16 cellular contexts compared by ENCODE assay signal in genomic region chr12:108352591-108352990, GRCh38. TPM values are rescaled to one million over a fixed set of nuclear protein-coding genes. Genes with fewer than 3 reads are reported as not detected.
DNase-seq lines count a peak whose midpoint lies in the region; ATAC-seq and TF ChIP-seq lines count a peak whose summit lies in the region.
"Had no signal": no experiment of that assay in that cellular context is flagged by ENCODE, and none has a peak within 500 bp of the region (broad histone marks: within the 10 kb centered on the region; RNA-seq: fewer than 3 reads in every experiment).

No MANE protein-coding gene starts in this region.

- H4K20me1 ChIP-seq in osteoblast (ENCODE audit: insufficient read depth, low read length), result no peaks in the 10 kb centered on the region

- no peaks in the 10 kb centered on the region for H3K36me3 Mint-ChIP-seq in mesothelial cell of epicardium
- H3K36me3 Mint-ChIP-seq: CD8-positive, alpha-beta T cell had no signal

- H2AFZ ChIP-seq in osteoblast (ENCODE audit: low read length), result no peak overlapping the region
- H2AFZ ChIP-seq: GM23248 had no signal

- H3K4me3 Mint-ChIP-seq in mesothelial cell of epicardium, result no peak overlapping the region
- H3K4me3 Mint-ChIP-seq: B cell; CD8-positive, alpha-beta T cell had no signal

- H3K4me1 Mint-ChIP-seq in mesothelial cell of epicardium, result no peaks in the 10 kb centered on the region
- H3K4me1 Mint-ChIP-seq: B cell had no signal

- H3K79me2 ChIP-seq in osteoblast (ENCODE audit: insufficient read depth, low read length), result no peaks in the 10 kb centered on the region

- H3K36me3 ChIP-seq in osteoblast (ENCODE audit: insufficient read depth, low read length), result no peaks in the 10 kb centered on the region
- H3K36me3 ChIP-seq: BLaER1 treated with 17β-estradiol and CSF1 and Interleukin-3, amounts not matched to agents 10 nM and 100 nM; HAP-1 had no signal

- H3K27me3 ChIP-seq in osteoblast (ENCODE audit: insufficient read depth, low read length), result no peaks in the 10 kb centered on the region

- H3K9me3 Mint-ChIP-seq in mesothelial cell of epicardium, result no peaks in the 10 kb centered on the region
- H3K9me3 Mint-ChIP-seq: CD8-positive, alpha-beta T cell had no signal

- no peak overlapping the region for H3K27ac Mint-ChIP-seq in mesothelial cell of epicardium
- H3K27ac Mint-ChIP-seq: B cell; CD8-positive, alpha-beta T cell had no signal

- TF ChIP-seq CTCF in RWPE1 (conservative IDR thresholded peaks at IDR 0.05; ENCODE audit: low read depth) (no peak), epithelial cell of esophagus (IDR thresholded peaks at IDR 0.05; ENCODE audit: insufficient read depth, low read depth, low read length, missing control alignments) (no peak), osteoblast (IDR thresholded peaks at IDR 0.05; ENCODE audit: extremely low read depth, low read depth, low read length) (no peak), mesothelial cell of epicardium (IDR thresholded peaks at IDR 0.05; ENCODE audit: unreplicated experiment) (no peak)

- no peak overlapping the region for H3K27ac ChIP-seq in RWPE1
- no peak overlapping the region for H3K27ac ChIP-seq in osteoblast (ENCODE audit: low read depth, low read length)
- H3K27ac ChIP-seq: BLaER1 treated with 17β-estradiol and CSF1 and Interleukin-3, amounts not matched to agents 10 nM and 100 nM; GM23248 had no signal

- H3K4me1 ChIP-seq in osteoblast (ENCODE audit: insufficient read depth, low read length), result peaks cover 20% of the 10 kb centered on the region
- H3K4me1 ChIP-seq: BLaER1 treated with 17β-estradiol and CSF1 and Interleukin-3, amounts not matched to agents 10 nM and 100 nM; HAP-1 had no signal

- POLR2A ChIA-PET in RWPE1 (lab: Yijun Ruan, JAX; ENCODE audit: low non-redundant PET), result no interaction called here

- no peaks in the 10 kb centered on the region for H3K9me3 ChIP-seq in osteoblast (ENCODE audit: low read depth, low read length)
- H3K9me3 ChIP-seq: HAP-1 had no signal

- no peak overlapping the region for H3K4me2 ChIP-seq in osteoblast (ENCODE audit: insufficient read depth, low read length)
- H3K4me2 ChIP-seq: BLaER1 treated with 17β-estradiol and CSF1 and Interleukin-3, amounts not matched to agents 10 nM and 100 nM had no signal

- CTCF ChIA-PET in RWPE1 (lab: Yijun Ruan, JAX), result no interaction called here

- DNase-seq in LHCN-M2 (ENCODE audit: low read depth) (peak; percentile 85), RWPE1 (ENCODE audit: low spot score) (peak; percentile 20), epithelial cell of esophagus (ENCODE audit: low read depth) (peak; percentile 16), osteoblast (ENCODE audit: insufficient read length, low spot score, missing footprints) (peak; percentile 23), dedifferentiated amniotic fluid mesenchymal stem cell (ENCODE audit: extremely low spot score) (no peak), mesothelial cell of epicardium (ENCODE audit: low spot score in 2 of 2, unreplicated experiment in 2 of 2) (no peak)
- DNase-seq: Calu3; CD8-positive, alpha-beta T cell; DMS79 treated with DMSO at 0.1 percent for 48 hours; GF-D8; GM23248 had no signal

- ATAC-seq in GM19463 (IDR thresholded peaks at IDR 0.05; ENCODE audit: unreplicated experiment), result no peak
- ATAC-seq: CD8-positive, alpha-beta T cell had no signal

- H3K27me3 Mint-ChIP-seq in mesothelial cell of epicardium (ENCODE audit: low read depth), result peaks cover 8% of the 10 kb centered on the region

- H3K4me3 ChIP-seq in epithelial cell of esophagus (ENCODE audit: low read length), result no peak overlapping the region
- no peak overlapping the region for H3K4me3 ChIP-seq in osteoblast (ENCODE audit: insufficient read depth, low read length)
- H3K4me3 ChIP-seq: BLaER1 treated with 17β-estradiol and CSF1 and Interleukin-3, amounts not matched to agents 10 nM and 100 nM; GM23248; HAP-1 had no signal

RNA-seq across cellular contexts. Expression of gene CMKLR1, which starts 13.5 kb away (rescaled TPM):
- total RNA-seq in LHCN-M2 (2014; rRNA removed) (15.4 and 17.1 TPM in 2 replicates), osteoblast (6.8 and 9.8 TPM in 2 replicates), mesothelial cell of epicardium (0.87 to 1.7 TPM (median 1.4 TPM) in 3 replicates)
- 8.9 TPM for polyA plus RNA-seq in LHCN-M2 (2012)
- total RNA-seq: A172; Calu3; CD8-positive, alpha-beta T cell had no signal

Comparison
In these comparisons a context has a peak if more than half of its experiments do, and no peak if none do; other contexts are left out.
1. DNase-seq: peak in LHCN-M2 (single experiment), RWPE1 (single experiment), epithelial cell of esophagus (single experiment) and osteoblast (single experiment); none in dedifferentiated amniotic fluid mesenchymal stem cell (single experiment) and mesothelial cell of epicardium (0 of 2).